ENCODE assay signal across 20 cellular contexts in the genomic region with DNA sequence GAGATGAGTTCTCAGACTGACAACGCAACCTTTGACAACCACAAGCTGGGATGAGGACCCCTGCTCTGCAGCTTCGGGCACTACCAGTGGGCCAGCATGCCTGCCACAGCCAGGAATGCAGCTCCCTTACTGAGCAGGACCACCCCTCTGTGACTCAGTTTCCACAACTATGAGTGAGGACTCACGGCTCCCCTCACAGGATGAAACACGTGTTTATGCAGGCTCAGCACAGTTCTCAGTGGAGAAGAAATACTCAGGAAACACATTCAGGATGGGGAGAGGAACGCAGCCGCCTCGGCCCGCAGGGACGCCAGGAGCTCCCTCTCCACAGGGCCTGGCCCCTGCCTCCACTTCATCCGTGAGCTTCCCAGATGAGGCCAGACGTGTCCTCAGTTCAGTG.
"Had no signal": no experiment of that assay in that cellular context is flagged by ENCODE, and none has a peak within 500 bp of the region (broad histone marks: within the 10 kb centered on the region; RNA-seq: fewer than 3 reads in every experiment).

No MANE protein-coding gene starts in this region.

- H3K27me3 Mint-ChIP-seq: naive thymus-derived CD4-positive, alpha-beta T cell had no signal

- H3K9me3 ChIP-seq: esophagus muscularis mucosa, gastrocnemius medialis, heart right ventricle, neutrophil, sigmoid colon, stomach, thoracic aorta, transverse colon had no signal

- H3K9me3 Mint-ChIP-seq: naive thymus-derived CD4-positive, alpha-beta T cell; nephron progenitor cell had no signal

- H3K4me1 Mint-ChIP-seq: nephron progenitor cell had no signal

- ATAC-seq: gastrocnemius medialis; heart right ventricle; left colon; naive thymus-derived CD4-positive, alpha-beta T cell had no signal

- H3K4me3 Mint-ChIP-seq: naive thymus-derived CD4-positive, alpha-beta T cell; nephron progenitor cell had no signal

- H3K27ac Mint-ChIP-seq: nephron progenitor cell had no signal

- H3K4me3 ChIP-seq: esophagus muscularis mucosa, gastrocnemius medialis, heart right ventricle, sigmoid colon, skin epidermis, stomach, thoracic aorta, transverse colon had no signal

- DNase-seq: effector memory CD4-positive, alpha-beta T cell; gastrocnemius medialis; heart right ventricle; hypothalamus; left colon; naive thymus-derived CD4-positive, alpha-beta T cell; nephron progenitor cell; sigmoid colon; stimulated activated CD4-positive, alpha-beta T cell treated with anti-CD3 and anti-CD28 coated beads, Interleukin-2, amount 100 ng/mL, for 24 hours; stimulated activated CD4-positive, alpha-beta T cell treated with anti-CD3 and anti-CD28 coated beads, Interleukin-4, amount 100 ng/mL, for 4 hours; stimulated activated naive CD4-positive, alpha-beta T cell; stomach; substantia nigra; transverse colon had no signal

- H3K4me1 ChIP-seq: esophagus muscularis mucosa, gastrocnemius medialis, heart right ventricle, stomach, transverse colon had no signal

- H3K27ac ChIP-seq: epithelial cell of prostate, esophagus muscularis mucosa, gastrocnemius medialis, heart right ventricle, neutrophil, sigmoid colon, skin epidermis, stomach, thoracic aorta, transverse colon had no signal

- H3K36me3 ChIP-seq: transverse colon had no signal

- FAIRE-seq: endometrium had no signal

- H3K27me3 ChIP-seq: esophagus muscularis mucosa, gastrocnemius medialis, heart right ventricle, neutrophil, sigmoid colon, stomach, transverse colon had no signal
